ENCODE assay signal across 35 cellular contexts in genomic region chr4:66794635-66795034, GRCh38.
"Had no signal": no experiment of that assay in that cellular context is flagged by ENCODE, and none has a peak within 500 bp of the region (broad histone marks: within the 10 kb centered on the region; RNA-seq: fewer than 3 reads in every experiment).

No MANE protein-coding gene starts in this region.

- H3K36me3 ChIP-seq: MG63 had no signal

- H3K9me3 ChIP-seq: MG63 had no signal

- H3K4me3 ChIP-seq: MG63 had no signal

- DNase-seq: Karpas-422, Kasumi-1, MG63, MM.1S, MV-4-11, NCI-H1048, NCI-H1092, NCI-H1092 treated with DMSO at 0.1 percent for 48 hours, NCI-H1105, NCI-H1105 treated with DMSO at 0.1 percent for 48 hours, NCI-H1417, NCI-H1417 treated with DMSO at 0.1 percent for 48 hours, NCI-H1436, NCI-H1436 treated with DMSO at 0.1 percent for 48 hours, NCI-H146, NCI-H1694, NCI-H1694 treated with DMSO at 0.1 percent for 48 hours, NCI-H187, NCI-H187 treated with DMSO at 0.1 percent for 48 hours, NCI-H1930, NCI-H2029, NCI-H2029 treated with DMSO at 0.1 percent for 48 hours, NCI-H2081, NCI-H2081 treated with DMSO at 0.1 percent for 48 hours, NCI-H2107, NCI-H2171, NCI-H2171 treated with DMSO at 0.1 percent for 48 hours, NCI-H2227 treated with DMSO at 0.1 percent for 48 hours, NCI-H226, NCI-H345, NCI-H446, NCI-H446 treated with DMSO at 0.1 percent for 48 hours, NCI-H510A, NCI-H510A treated with DMSO at 0.1 percent for 48 hours, NCI-H524 had no signal

- H3K27me3 ChIP-seq: MG63 had no signal
